Comparison of ENCODE assay signal across 17 cellular contexts in genomic region chr1:66475940-66476339, GRCh38. TPM values are rescaled to one million over a fixed set of nuclear protein-coding genes. Genes with fewer than 3 reads are reported as not detected.
"Had no signal": no experiment of that assay in that cellular context is flagged by ENCODE, and none has a peak within 500 bp of the region (broad histone marks: within the 10 kb centered on the region; RNA-seq: fewer than 3 reads in every experiment).

No MANE protein-coding gene starts in this region.

- H3K4me1 Mint-ChIP-seq: activated naive CD8-positive, alpha-beta T cell treated with anti-CD3 and anti-CD28 coated beads, Interleukin-2, amount 50 U/mL, for 24 hours; stimulated activated memory B cell treated with anti-CD40 and anti-IgM and Interleukin-4, amounts not matched to agents 10 μg/mL and 1 μg/mL and 100 μg/mL, for 72 hours had no signal

- DNase-seq: activated CD4-positive, alpha-beta T cell treated with anti-CD3 and anti-CD28 coated beads for 1 hour; activated CD4-positive, alpha-beta T cell treated with anti-CD3 and anti-CD28 coated beads, Interleukin-2, amount 50 U/mL, for 4 hours; activated naive CD4-positive, alpha-beta T cell; activated naive CD8-positive, alpha-beta T cell treated with anti-CD3 and anti-CD28 coated beads, Interleukin-2, amount 50 U/mL, for 24 hours; activated T-cell treated with anti-CD3 and anti-CD28 coated beads for 4 hours; dorsolateral prefrontal cortex; erythroblast; hippocampal formation; lower lobe of right lung; midbrain; stimulated activated CD4-positive, alpha-beta T cell treated with anti-CD3 and anti-CD28 coated beads, Interleukin-2, amount 100 ng/mL, for 48 hours; tibial artery; uterus had no signal

- H3K4me3 ChIP-seq: breast epithelium, dorsolateral prefrontal cortex, lower lobe of right lung, tibial artery, uterus had no signal

- H3K9me3 ChIP-seq: lower lobe of right lung, uterus had no signal

- H3K9me3 Mint-ChIP-seq: activated naive CD8-positive, alpha-beta T cell treated with anti-CD3 and anti-CD28 coated beads, Interleukin-2, amount 50 U/mL, for 24 hours; neural crest cell had no signal

- H3K27ac Mint-ChIP-seq: activated naive CD8-positive, alpha-beta T cell treated with anti-CD3 and anti-CD28 coated beads, Interleukin-2, amount 50 U/mL, for 24 hours; stimulated activated memory B cell treated with anti-CD40 and anti-IgM and Interleukin-4, amounts not matched to agents 10 μg/mL and 1 μg/mL and 100 μg/mL, for 72 hours had no signal

- ATAC-seq: activated naive CD8-positive, alpha-beta T cell treated with anti-CD3 and anti-CD28 coated beads, Interleukin-2, amount 50 U/mL, for 24 hours; lower lobe of right lung; stimulated activated memory B cell treated with anti-CD40 and anti-IgM and Interleukin-4, amounts not matched to agents 10 μg/mL and 1 μg/mL and 100 μg/mL, for 72 hours had no signal

- H3K27me3 ChIP-seq: breast epithelium, tibial artery, uterus had no signal

- H3K4me3 Mint-ChIP-seq: activated naive CD8-positive, alpha-beta T cell treated with anti-CD3 and anti-CD28 coated beads, Interleukin-2, amount 50 U/mL, for 24 hours; neural crest cell; stimulated activated memory B cell treated with anti-CD40 and anti-IgM and Interleukin-4, amounts not matched to agents 10 μg/mL and 1 μg/mL and 100 μg/mL, for 72 hours had no signal

- H3K36me3 Mint-ChIP-seq: stimulated activated memory B cell treated with anti-CD40 and anti-IgM and Interleukin-4, amounts not matched to agents 10 μg/mL and 1 μg/mL and 100 μg/mL, for 72 hours had no signal

- H3K27ac ChIP-seq: breast epithelium, dorsolateral prefrontal cortex, lower lobe of right lung, tibial artery, uterus had no signal

- H3K36me3 ChIP-seq: breast epithelium, lower lobe of right lung, tibial artery, uterus had no signal

- H3K4me1 ChIP-seq: breast epithelium, lower lobe of right lung, tibial artery, uterus had no signal

RNA-seq across cellular contexts. Expression of gene SGIP1, which starts 58.0 kb away (rescaled TPM):
- total RNA-seq: T-helper 1 cell treated with Interleukin-12 subunit alpha and Interleukin-12 subunit beta and Interleukin-4 antibody, amounts not matched to agents 30 ng/mL and 1 ng/mL, for 36 hours had no signal
